17 cellular contexts compared by ENCODE assay signal in the genomic region with DNA sequence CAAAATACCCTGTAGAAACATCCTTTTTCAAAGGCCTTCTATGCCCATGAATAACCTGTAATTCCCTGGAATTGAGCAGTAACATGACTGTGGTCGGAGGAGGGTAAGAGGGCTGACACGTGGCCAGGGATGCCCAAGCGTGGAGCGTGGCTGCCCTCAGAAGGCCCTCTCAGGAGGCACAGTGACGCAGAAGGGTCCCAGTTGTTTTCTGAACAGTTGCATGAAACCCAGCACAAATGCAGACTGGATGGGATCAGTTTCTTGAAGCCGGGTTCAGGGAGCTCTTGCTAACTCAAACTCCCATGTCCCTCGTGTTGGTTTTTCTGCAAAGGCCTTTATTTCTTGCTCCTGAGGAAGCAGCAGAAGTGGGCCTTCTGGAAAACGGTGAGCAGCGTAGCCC.
DNase-seq lines count a peak whose midpoint lies in the region; ATAC-seq and TF ChIP-seq lines count a peak whose summit lies in the region.
"Had no signal": no experiment of that assay in that cellular context is flagged by ENCODE, and none has a peak within 500 bp of the region (broad histone marks: within the 10 kb centered on the region; RNA-seq: fewer than 3 reads in every experiment).

No MANE protein-coding gene starts in this region.

- H3K79me1 ChIP-seq in H9 (ENCODE audit: insufficient read depth, low read depth, low read length, poor library complexity, severe bottlenecking): no peaks in the 10 kb centered on the region

- H3K4ac ChIP-seq in H9 (ENCODE audit: low read depth, low read length): no peak overlapping the region

- intact Hi-C loops in body of pancreas (cut with DNase I) (no loop called here), gastrocnemius medialis (cut with DNase I; ENCODE audit: low total_unique reads) (loop anchor here (10.0 kb wide), 1 partner anchor 673 kb away; no protein-coding TSS in a partner anchor)

- in situ Hi-C loops in gastrocnemius medialis (cut with MboI; ENCODE audit: low sequenced_read_pairs in 4 of 4) (no loop called here), brain microvascular endothelial cell (cut with HindIII; ENCODE audit: low pct_ligation_motif_present, low sequenced_read_pairs) (no loop called here)

- peaks cover 8 to 74% (median 69%) of the 10 kb centered on the region in 3 experiments; a peak in 6 of 7 replicates for H3K36me3 Mint-ChIP-seq in H9 (ENCODE audit: insufficient read depth in 1 of 3, low read depth in 3 of 3)
- H3K36me3 Mint-ChIP-seq: immature natural killer cell had no signal

- WGBS in H9 (ENCODE audit: extremely low coverage, insufficient read length, low lambda C conversion rate): no CpG with 5 or more reads among the region's 9 CpGs
- 89 to 91% methylated on average over 9 of the region's 9 CpGs for WGBS in body of pancreas, 2 donors

- no peaks in the 10 kb centered on the region for H3K23me2 ChIP-seq in H9 (ENCODE audit: insufficient read length, low read depth, low read length, poor library complexity, severe bottlenecking)

- no peak overlapping the region for H4K5ac ChIP-seq in H9 (ENCODE audit: insufficient read length, low read depth, low read length)

- no peak overlapping the region for H2AK5ac ChIP-seq in H9 (ENCODE audit: insufficient read length, low read length)

- no peaks in the 10 kb centered on the region for H3K9me3 Mint-ChIP-seq in H9
- H3K9me3 Mint-ChIP-seq: immature natural killer cell had no signal

- H3K23ac ChIP-seq in H9 (ENCODE audit: insufficient read length, low read depth, low read length): no peak overlapping the region

- H2BK20ac ChIP-seq in H9 (ENCODE audit: low read depth, low read length, poor library complexity, severe bottlenecking): no peak overlapping the region

- H3T11ph ChIP-seq in H9 (ENCODE audit: low read length): no peak overlapping the region

- H4K20me1 ChIP-seq in H9 (ENCODE audit: control insufficient read depth, insufficient read depth, insufficient read length): no peaks in the 10 kb centered on the region

- no peaks in the 10 kb centered on the region for H3K79me2 ChIP-seq in H9 (ENCODE audit: insufficient read depth, low read length)

- peaks cover 6 to 32% of the 10 kb centered on the region in 2 donors for H3K36me3 ChIP-seq in body of pancreas (replicated peaks in 1 of 2; ENCODE audit: insufficient read depth in 1 of 2, low read depth in 2 of 2)
- peaks cover 0 to 10% of the 10 kb centered on the region in 2 donors for H3K36me3 ChIP-seq in gastrocnemius medialis
- H3K36me3 ChIP-seq in brain microvascular endothelial cell (replicated peaks): peaks cover 43% of the 10 kb centered on the region

- DNase-seq in H9: no peak
- no peak for DNase-seq in body of pancreas
- peak; percentile 38 for DNase-seq in left lobe of liver (ENCODE audit: low spot score)
- no peak for DNase-seq in gastrocnemius medialis
- no peak for DNase-seq in effector CD4-positive, alpha-beta T cell
- no peak for DNase-seq in brain microvascular endothelial cell
- DNase-seq: activated CD4-positive, alpha-beta T cell treated with anti-CD3 and anti-CD28 coated beads for 36 hours; activated effector memory CD4-positive, alpha-beta T cell treated with anti-CD3 and anti-CD28 coated beads, Interleukin-2, amount 50 U/mL, for 16 hours; amniotic stem cell; GF-D8; immature natural killer cell; Kasumi-1; NCI-H1092 treated with DMSO at 0.1 percent for 48 hours; NCI-H69; stimulated activated CD4-positive, alpha-beta T cell treated with anti-CD3 and anti-CD28 coated beads, Interleukin-4, amount 100 ng/mL, for 1 hour had no signal

- TF ChIP-seq CTCF in H9 (conservative IDR thresholded peaks at IDR 0.05) (peak; percentile 45), body of pancreas (IDR thresholded peaks at IDR 0.05) (no peak), gastrocnemius medialis (IDR thresholded peaks at IDR 0.05 in 4 of 5, conservative IDR thresholded peaks at IDR 0.05 in 1 of 5) (no peak), brain microvascular endothelial cell (IDR thresholded peaks at IDR 0.05; ENCODE audit: low read depth, low read length, missing control alignments) (no peak)

- H3K27me3 ChIP-seq in H9 (ENCODE audit: insufficient read depth, low read length) (no peaks in the 10 kb centered on the region), body of pancreas (no peaks in the 10 kb centered on the region), gastrocnemius medialis (no peaks in the 10 kb centered on the region), brain microvascular endothelial cell (replicated peaks) (no peaks in the 10 kb centered on the region)

- H3K4me3 ChIP-seq in body of pancreas (no peak overlapping the region), gastrocnemius medialis (no peak overlapping the region), brain microvascular endothelial cell (ENCODE audit: low read depth, low read length) (no peak overlapping the region)
- H3K4me3 ChIP-seq: SK-N-MC had no signal

- no peak overlapping the region for H2BK5ac ChIP-seq in H9 (ENCODE audit: insufficient read length, low read length)

- no peak overlapping the region for H3K56ac ChIP-seq in H9 (ENCODE audit: insufficient read length, low read depth, low read length)

- no peak overlapping the region for H2BK15ac ChIP-seq in H9 (ENCODE audit: low read depth, low read length)

- H3K4me2 ChIP-seq in H9 (ENCODE audit: insufficient read depth, insufficient read length, low read length): no peak overlapping the region

- H3K27ac Mint-ChIP-seq in H9: peak overlapping the region in 2 of 3 experiments; percentile 24 to 29; a peak in 2 of 7 replicates
- H3K27ac Mint-ChIP-seq: activated CD4-positive, alpha-beta T cell treated with anti-CD3 and anti-CD28 coated beads for 36 hours; immature natural killer cell had no signal

- no peak overlapping the region for H3K4me3 Mint-ChIP-seq in H9
- H3K4me3 Mint-ChIP-seq: activated CD4-positive, alpha-beta T cell treated with anti-CD3 and anti-CD28 coated beads for 36 hours; immature natural killer cell had no signal

- H3K9ac ChIP-seq in H9 (ENCODE audit: extremely low read depth, insufficient read length, low read length): no peak overlapping the region

- no peak overlapping the region for H3K14ac ChIP-seq in H9 (ENCODE audit: insufficient read depth, low read length)

- H2BK120ac ChIP-seq in H9 (ENCODE audit: low read depth, low read length, poor library complexity, severe bottlenecking): no peak overlapping the region

- no peak for ATAC-seq in body of pancreas
- ATAC-seq in left lobe of liver: no peak
- ATAC-seq in gastrocnemius medialis: no peak
- ATAC-seq in HG02870 (IDR thresholded peaks at IDR 0.05; ENCODE audit: unreplicated experiment): no peak
- ATAC-seq: activated CD4-positive, alpha-beta T cell treated with anti-CD3 and anti-CD28 coated beads for 36 hours had no signal

- TF ChIP-seq POLR2A in body of pancreas (IDR thresholded peaks at IDR 0.05) (no peak), gastrocnemius medialis (IDR thresholded peaks at IDR 0.05) (no peak)

- H3K18ac ChIP-seq in H9 (ENCODE audit: insufficient read length, low read depth, low read length): no peak overlapping the region

- no peaks in the 10 kb centered on the region; the same call in 1 of the 2 replicates for H3K4me1 ChIP-seq in H9 (ENCODE audit: insufficient read depth, low read length)
- peaks cover 13% of the 10 kb centered on the region for H3K4me1 ChIP-seq in body of pancreas
- H3K4me1 ChIP-seq in gastrocnemius medialis: peaks cover 20 to 42% of the 10 kb centered on the region in 2 donors

- H4K8ac ChIP-seq in H9 (replicated peaks; ENCODE audit: insufficient read length, low read depth, low read length): no peak overlapping the region

- H2BK12ac ChIP-seq in H9 (ENCODE audit: insufficient read length, low read depth, low read length): no peak overlapping the region

- H4K91ac ChIP-seq in H9 (ENCODE audit: insufficient read length, low read depth, low read length): no peak overlapping the region

- H3K4me1 Mint-ChIP-seq in H9: peaks cover 16 to 22% of the 10 kb centered on the region in 2 experiments
- H3K4me1 Mint-ChIP-seq: immature natural killer cell had no signal

- no peak overlapping the region for H2AFZ ChIP-seq in H9 (ENCODE audit: low read length)

- H3K27ac ChIP-seq in H9 (ENCODE audit: insufficient read length, low read depth, low read length): no peak overlapping the region
- peak overlapping the region in 3 of 4 donors; percentile 2 to 54 (median 37) for H3K27ac ChIP-seq in body of pancreas
- peak overlapping the region; percentile 85 to 91 (median 86) for H3K27ac ChIP-seq in gastrocnemius medialis
- no peak overlapping the region for H3K27ac ChIP-seq in brain microvascular endothelial cell
- H3K27ac ChIP-seq: SK-N-MC had no signal

- peaks cover 2% of the 10 kb centered on the region; the same call in 1 of the 2 replicates for H3K27me3 Mint-ChIP-seq in H9 (ENCODE audit: low read depth)
- H3K27me3 Mint-ChIP-seq: activated CD4-positive, alpha-beta T cell treated with anti-CD3 and anti-CD28 coated beads for 36 hours had no signal

- no peaks in the 10 kb centered on the region for H3K9me3 ChIP-seq in H9 (ENCODE audit: control insufficient read depth, low read depth, low read length)
- H3K9me3 ChIP-seq in body of pancreas: no peaks in the 10 kb centered on the region
- H3K9me3 ChIP-seq in gastrocnemius medialis: no peaks in the 10 kb centered on the region

Comparison
In these comparisons a context has a peak if more than half of its experiments do, and no peak if none do; other contexts are left out.
1. H3K27ac ChIP-seq: peak in body of pancreas (3 of 4) and gastrocnemius medialis (4 of 4); none in H9 (single experiment) and brain microvascular endothelial cell (single experiment).